In genomic region chr4:4549534-4549933, GRCh38 we compare ENCODE assay signal across 18 cellular contexts. TPM values are rescaled to one million over a fixed set of nuclear protein-coding genes. Genes with fewer than 3 reads are reported as not detected.
DNase-seq lines count a peak whose midpoint lies in the region; ATAC-seq and TF ChIP-seq lines count a peak whose summit lies in the region.
"Had no signal": no experiment of that assay in that cellular context is flagged by ENCODE, and none has a peak within 500 bp of the region (broad histone marks: within the 10 kb centered on the region; RNA-seq: fewer than 3 reads in every experiment).

No MANE protein-coding gene starts in this region.

- H3K4me3 ChIP-seq in LNCaP clone FGC (ENCODE audit: low read depth, low read length) = no peak overlapping the region
- H3K4me3 ChIP-seq: BLaER1 treated with 17β-estradiol and CSF1 and Interleukin-3, amounts not matched to agents 10 nM and 100 nM; MG63 had no signal

- no peak for ATAC-seq in HG03521 (IDR thresholded peaks at IDR 0.05; ENCODE audit: unreplicated experiment)
- ATAC-seq in stimulated activated naive CD8-positive, alpha-beta T cell treated with anti-CD3 and anti-CD28 coated beads, Interleukin-15, Interleukin-2, amounts not matched to agents 100 U/mL and 50 U/mL, for 24 hours = no peak
- ATAC-seq: SK-N-SH treated with all-trans-retinoic acid at 6 μM for 48 hours had no signal

- no peak for TF ChIP-seq CTCF in LNCaP clone FGC (IDR thresholded peaks at IDR 0.05; ENCODE audit: control insufficient read depth, extremely low read depth, insufficient read depth)

- DNase-seq in EL (peak; percentile 36), LNCaP clone FGC (ENCODE audit: low read depth) (peak; percentile 11), dermis blood vessel endothelial cell (peak; percentile 44), renal cortical epithelial cell (ENCODE audit: low read depth) (peak; percentile 22), NCI-H748 treated with DMSO at 0.1 percent for 48 hours (lab: John Stamatoyannopoulos, UW) (no peak)
- DNase-seq in stimulated activated naive CD8-positive, alpha-beta T cell treated with anti-CD3 and anti-CD28 coated beads, Interleukin-15, Interleukin-2, amounts not matched to agents 100 U/mL and 50 U/mL, for 24 hours = no peak
- DNase-seq: CD8-positive, alpha-beta memory T cell; H9; MG63; NCI-H1048; NCI-H1436 treated with DMSO at 0.1 percent for 48 hours; NCI-H2029 treated with DMSO at 0.1 percent for 48 hours; NK-92 treated with Interleukin-12 subunit alpha and Interleukin-12 subunit beta, amount 100 ng/mL, for 24 hours; SHP77 treated with DMSO at 0.1 percent for 48 hours; T-helper 1 cell had no signal

RNA-seq across cellular contexts. Expression of gene STX18, which starts 7.7 kb away (rescaled TPM):
- 21.3 and 23.5 TPM in 2 replicates for total RNA-seq in dermis blood vessel endothelial cell
- total RNA-seq in renal cortical epithelial cell = 27.6 and 31.9 TPM in 2 replicates

Comparison
In these comparisons a context has a peak if more than half of its experiments do, and no peak if none do; other contexts are left out.
1. DNase-seq: peak in EL (single experiment), LNCaP clone FGC (single experiment), dermis blood vessel endothelial cell (single experiment) and renal cortical epithelial cell (single experiment); none in NCI-H748 treated with DMSO at 0.1 percent for 48 hours (single experiment) and stimulated activated naive CD8-positive, alpha-beta T cell treated with anti-CD3 and anti-CD28 coated beads, Interleukin-15, Interleukin-2, amounts not matched to agents 100 U/mL and 50 U/mL, for 24 hours (single experiment).